In genomic region chr9:4246969-4247368, GRCh38 we compare ENCODE assay signal across 1 cellular context.
TF ChIP-seq lines count a peak whose summit lies in the region.

No MANE protein-coding gene starts in this region.

TF ChIP-seq in A549, 52 proteins besides CTCF, POLR2A, EP300 and RAD21:
- TF ChIP-seq SMC3 (IDR thresholded peaks at IDR 0.05) (no peak), ZSCAN20 (CRISPR knock-in tag; IDR thresholded peaks at IDR 0.05) (no peak), HMGXB4 (CRISPR knock-in tag; IDR thresholded peaks at IDR 0.05; ENCODE audit: borderline replicate concordance) (no peak), KDM5A (IDR thresholded peaks at IDR 0.05) (no peak), SREBF2 (IDR thresholded peaks at IDR 0.05) (no peak), MAFK (IDR thresholded peaks at IDR 0.05; ENCODE audit: partially characterized antibody) (no peak), HES2 (IDR thresholded peaks at IDR 0.05) (no peak), FOSL2 (IDR thresholded peaks at IDR 0.05) (no peak), FOSL2 (CRISPR knock-in tag; IDR thresholded peaks at IDR 0.05) (no peak), MAX (IDR thresholded peaks at IDR 0.05) (no peak), TFCP2L1 (CRISPR knock-in tag; IDR thresholded peaks at IDR 0.05) (no peak), RCOR1 (IDR thresholded peaks at IDR 0.05; ENCODE audit: low read depth, low read length) (no peak), CEBPB (IDR thresholded peaks at IDR 0.05) (no peak)
TF ChIP-seq in A549: peak in this region for 0.
